Comparison of ENCODE assay signal across 9 cellular contexts in the genomic region with DNA sequence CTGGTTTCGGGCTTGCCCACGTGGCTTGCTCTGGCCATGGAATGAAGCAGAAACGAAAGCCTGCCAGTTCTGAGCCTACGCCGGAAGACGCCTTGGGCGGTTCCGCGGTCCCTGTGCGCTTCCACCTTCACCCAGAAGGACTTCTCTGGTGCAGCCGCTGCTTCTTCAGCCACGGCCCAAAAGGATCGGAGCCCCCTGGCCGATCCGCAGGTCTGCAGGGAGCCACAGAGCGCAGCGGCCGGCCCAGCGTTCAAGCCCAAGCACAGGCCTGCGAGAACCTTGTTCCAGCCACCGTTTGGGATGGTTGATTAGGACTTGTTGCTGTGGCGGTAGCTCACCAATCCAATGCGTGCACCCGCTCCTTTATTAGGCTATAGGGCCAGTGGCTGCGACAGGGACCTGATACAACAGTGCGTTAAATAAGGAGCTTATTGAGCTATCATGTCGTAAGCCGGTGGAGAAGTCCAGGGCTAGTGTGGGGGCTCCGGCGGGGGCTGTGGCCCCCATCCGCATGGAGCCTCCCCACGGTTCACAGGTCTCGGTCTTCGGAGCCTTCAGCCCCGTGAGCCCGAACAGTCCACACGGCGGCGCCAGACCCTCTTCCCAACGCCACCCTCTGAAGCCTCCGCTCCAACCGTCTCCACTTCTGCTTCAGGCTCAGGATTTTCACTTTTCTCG.
DNase-seq lines count a peak whose midpoint lies in the region; ATAC-seq and TF ChIP-seq lines count a peak whose summit lies in the region.
"Had no signal": no experiment of that assay in that cellular context is flagged by ENCODE, and none has a peak within 500 bp of the region (broad histone marks: within the 10 kb centered on the region; RNA-seq: fewer than 3 reads in every experiment).

No MANE protein-coding gene starts in this region.

- H3K4me3 ChIP-seq in GM12865 (ENCODE audit: low read depth, low read length) (peak overlapping the region; percentile 48), adipocyte (ENCODE audit: low read length) (peak overlapping the region; percentile 46)
- H3K4me3 ChIP-seq: ovary had no signal

- no peaks in the 10 kb centered on the region for H3K9me3 ChIP-seq in adipocyte (ENCODE audit: control insufficient read depth, low read length)
- H3K9me3 ChIP-seq: ovary had no signal

- H3K27me3 ChIP-seq in adipocyte (replicated peaks; ENCODE audit: control insufficient read depth, insufficient read depth, low read length), result peaks cover 8% of the 10 kb centered on the region
- H3K27me3 ChIP-seq: ovary had no signal

- ATAC-seq in HG03280 (IDR thresholded peaks at IDR 0.05; ENCODE audit: unreplicated experiment), result no peak

- H3K4me1 ChIP-seq in adipocyte (ENCODE audit: control insufficient read depth, insufficient read depth, low read length), result no peaks in the 10 kb centered on the region

- TF ChIP-seq CTCF in GM12865 (IDR thresholded peaks at IDR 0.05; ENCODE audit: insufficient read depth, low read depth, low read length, missing control alignments), result peak; percentile 65

- DNase-seq in GM12865 (ENCODE audit: low read depth) (peak; percentile 79), NOMO-1 treated with DMSO at 0.1 percent for 48 hours (lab: John Stamatoyannopoulos, UW; ENCODE audit: unreplicated experiment) (peak; percentile 57), adipocyte (ENCODE audit: low read depth) (no peak), iPS-NIHi7 (ENCODE audit: extremely low spot score) (peak; percentile 66), GDM1 (lab: John Stamatoyannopoulos, UW) (no peak), NAMALWA (ENCODE audit: low spot score) (no peak)
- DNase-seq in stimulated activated CD4-positive, alpha-beta T cell treated with anti-CD3 and anti-CD28 coated beads, Interleukin-2, amount 100 ng/mL, for 48 hours, result peak; percentile 29 to 44

- no peak overlapping the region for H3K9ac ChIP-seq in adipocyte (ENCODE audit: low read length)

- no peaks in the 10 kb centered on the region for H3K36me3 ChIP-seq in adipocyte (ENCODE audit: control insufficient read depth, insufficient read depth, low read length, severe bottlenecking)
- H3K36me3 ChIP-seq: ovary had no signal

Comparison
In these comparisons a context has a peak if more than half of its experiments do, and no peak if none do; other contexts are left out.
1. DNase-seq: peak in GM12865 (single experiment), NOMO-1 treated with DMSO at 0.1 percent for 48 hours (single experiment), iPS-NIHi7 (single experiment) and stimulated activated CD4-positive, alpha-beta T cell treated with anti-CD3 and anti-CD28 coated beads, Interleukin-2, amount 100 ng/mL, for 48 hours (2 of 2); none in adipocyte (single experiment), GDM1 (single experiment) and NAMALWA (single experiment).